ENCODE assay signal across 8 cellular contexts in genomic region chr10:22316286-22317120, GRCh38. TPM values are rescaled to one million over a fixed set of nuclear protein-coding genes. Genes with fewer than 3 reads are reported as not detected.
A peak's percentile ranks its signal among the peaks of the same experiment; 100 is the strongest.
DNase-seq lines count a peak whose midpoint lies in the region; ATAC-seq lines count a peak whose summit lies in the region.

COMMD3 (plus strand) TSS chr10:22316388; CDS start chr10:22316418, 30 bp downstream.

- intact Hi-C loops in dendritic cell treated with granulocyte-macrophage colony-stimulating factor and Interleukin-4, amounts not matched to agents 40 ng/mL and 50 ng/mL, for 4 days (cut with micrococcal nuclease) = loop anchor here (2.0 to 5.0 kb wide), 3 partner anchors 64 to 314 kb away; partner anchors contain the start of gene DNAJC1

- no peaks in the 10 kb centered on the region for H3K9me3 Mint-ChIP-seq in dendritic cell treated with granulocyte-macrophage colony-stimulating factor and Interleukin-4, amounts not matched to agents 40 ng/mL and 50 ng/mL, for 4 days

- DNase-seq in AML-193 (lab: John Stamatoyannopoulos, UW) = peak; percentile 26 to 70
- peak; percentile 32 for DNase-seq in NCI-H510A (lab: John Stamatoyannopoulos, UW)
- peak; percentile 83 for DNase-seq in activated CD4-positive, alpha-beta T cell treated with anti-CD3 and anti-CD28 coated beads for 48 hours
- DNase-seq in left lobe of liver (ENCODE audit: low spot score) = peak; percentile 91
- DNase-seq in stimulated activated CD4-positive, alpha-beta T cell treated with anti-CD3 and anti-CD28 coated beads, Interleukin-4, amount 100 ng/mL, for 1 hour = peak; percentile 81

- peak within 1 kb of the TSS; percentile 95 for H3K27ac Mint-ChIP-seq in dendritic cell treated with granulocyte-macrophage colony-stimulating factor and Interleukin-4, amounts not matched to agents 40 ng/mL and 50 ng/mL, for 4 days

- peaks cover 13% of the 10 kb centered on the region for H3K36me3 Mint-ChIP-seq in dendritic cell treated with granulocyte-macrophage colony-stimulating factor and Interleukin-4, amounts not matched to agents 40 ng/mL and 50 ng/mL, for 4 days (ENCODE audit: low read depth)

- no peaks in the 10 kb centered on the region for H3K27me3 Mint-ChIP-seq in dendritic cell treated with granulocyte-macrophage colony-stimulating factor and Interleukin-4, amounts not matched to agents 40 ng/mL and 50 ng/mL, for 4 days

- ATAC-seq in GM18870 (IDR thresholded peaks at IDR 0.05; ENCODE audit: unreplicated experiment) (peak; percentile 56), HG03097 (IDR thresholded peaks at IDR 0.05; ENCODE audit: low FRiP score, unreplicated experiment) (peak; percentile 66), left lobe of liver (peak; percentile 83)

- peak within 1 kb of the TSS; percentile 94 for H3K4me3 Mint-ChIP-seq in dendritic cell treated with granulocyte-macrophage colony-stimulating factor and Interleukin-4, amounts not matched to agents 40 ng/mL and 50 ng/mL, for 4 days

- peaks cover 6% of the 10 kb centered on the region for H3K4me1 Mint-ChIP-seq in dendritic cell treated with granulocyte-macrophage colony-stimulating factor and Interleukin-4, amounts not matched to agents 40 ng/mL and 50 ng/mL, for 4 days (ENCODE audit: low read depth)

RNA-seq across cellular contexts. Expression of gene COMMD3, which starts in this region (rescaled TPM):
- 30.1 TPM for total RNA-seq in left lobe of liver

Comparison
In these comparisons a context has a peak if more than half of its experiments do, and no peak if none do; other contexts are left out.
1. Peak in every context shown above with its lines: DNase-seq and ATAC-seq.
2. DNase-seq: peak in every context shown above with its lines; median percentile 91 in left lobe of liver; 83 in activated CD4-positive, alpha-beta T cell treated with anti-CD3 and anti-CD28 coated beads for 48 hours; 81 in stimulated activated CD4-positive, alpha-beta T cell treated with anti-CD3 and anti-CD28 coated beads, Interleukin-4, amount 100 ng/mL, for 1 hour; 48 in AML-193; 32 in NCI-H510A.